Comparison of ENCODE assay signal across 1 cellular context in the genomic region with DNA sequence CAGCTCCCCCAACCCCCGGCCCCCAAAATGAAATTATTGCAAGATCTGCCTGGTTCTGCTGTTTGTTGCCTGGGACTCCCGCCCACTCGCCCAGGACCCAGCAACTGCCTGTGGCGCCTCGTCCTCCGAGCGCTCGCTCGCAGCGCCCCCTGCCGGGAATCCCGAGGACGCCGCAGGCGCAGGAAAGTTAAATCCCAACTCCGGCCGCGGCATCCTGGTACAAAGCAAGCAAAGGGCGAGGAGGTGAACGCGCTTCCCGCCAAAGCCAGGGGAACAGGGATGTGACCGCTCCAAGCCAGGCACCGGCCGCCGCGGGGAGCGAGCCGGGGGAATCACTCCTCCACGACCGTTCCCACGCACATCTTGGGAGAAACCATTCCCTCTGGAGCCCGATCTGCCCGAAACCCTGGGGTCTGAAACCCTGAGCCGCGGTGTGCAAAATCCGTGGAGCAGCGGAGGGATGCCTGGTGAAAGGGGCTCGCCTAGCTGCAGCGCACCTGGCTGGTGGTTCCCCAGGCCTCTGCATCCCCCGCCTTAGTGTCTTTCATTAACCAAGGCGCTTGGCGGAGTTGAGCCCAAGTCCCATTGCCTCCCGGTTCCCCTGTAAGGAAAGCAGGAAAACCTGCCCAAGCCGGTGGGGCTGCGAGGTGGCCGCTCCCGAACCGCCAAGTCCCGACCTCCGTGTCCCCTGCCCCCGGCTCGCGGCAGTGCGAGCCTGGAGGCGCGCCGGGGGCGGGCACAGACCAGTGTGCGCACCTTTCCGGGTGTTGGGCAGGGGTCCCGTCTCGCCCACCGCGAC.
TF ChIP-seq lines count a peak whose summit lies in the region.

No MANE protein-coding gene starts in this region.

TF ChIP-seq in WTC11, 78 proteins besides CTCF, POLR2A, EP300 and RAD21 (continued from another document):
- TF ChIP-seq TEAD1 (CRISPR knock-in tag; IDR thresholded peaks at IDR 0.05) (no peak), RORB (CRISPR knock-in tag; IDR thresholded peaks at IDR 0.05) (no peak), ETV6 (CRISPR knock-in tag; IDR thresholded peaks at IDR 0.05) (0 out of 2 replicates have a peak, but pooled peaks have one; percentile 49), EMX1 (CRISPR knock-in tag; IDR thresholded peaks at IDR 0.05) (no peak), FOXJ3 (CRISPR knock-in tag; IDR thresholded peaks at IDR 0.05; ENCODE audit: borderline replicate concordance) (no peak), PRRX2 (CRISPR knock-in tag; IDR thresholded peaks at IDR 0.05) (no peak), KAT7 (CRISPR knock-in tag; IDR thresholded peaks at IDR 0.05; ENCODE audit: borderline replicate concordance) (no peak), SMAD4 (CRISPR knock-in tag; IDR thresholded peaks at IDR 0.05) (no peak), IRF1 (CRISPR knock-in tag; IDR thresholded peaks at IDR 0.05) (no peak; the same call in 1 of the 2 replicates), CREM (CRISPR knock-in tag; IDR thresholded peaks at IDR 0.05) (no peak; the same call in 1 of the 2 replicates), TP53 (CRISPR knock-in tag; IDR thresholded peaks at IDR 0.05) (no peak)
- TF ChIP-seq, protein P1, sequence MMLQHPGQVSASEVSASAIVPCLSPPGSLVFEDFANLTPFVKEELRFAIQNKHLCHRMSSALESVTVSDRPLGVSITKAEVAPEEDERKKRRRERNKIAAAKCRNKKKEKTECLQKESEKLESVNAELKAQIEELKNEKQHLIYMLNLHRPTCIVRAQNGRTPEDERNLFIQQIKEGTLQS (CRISPR knock-in tag; conservative IDR thresholded peaks at IDR 0.05): no peak
- TF ChIP-seq, protein P2, sequence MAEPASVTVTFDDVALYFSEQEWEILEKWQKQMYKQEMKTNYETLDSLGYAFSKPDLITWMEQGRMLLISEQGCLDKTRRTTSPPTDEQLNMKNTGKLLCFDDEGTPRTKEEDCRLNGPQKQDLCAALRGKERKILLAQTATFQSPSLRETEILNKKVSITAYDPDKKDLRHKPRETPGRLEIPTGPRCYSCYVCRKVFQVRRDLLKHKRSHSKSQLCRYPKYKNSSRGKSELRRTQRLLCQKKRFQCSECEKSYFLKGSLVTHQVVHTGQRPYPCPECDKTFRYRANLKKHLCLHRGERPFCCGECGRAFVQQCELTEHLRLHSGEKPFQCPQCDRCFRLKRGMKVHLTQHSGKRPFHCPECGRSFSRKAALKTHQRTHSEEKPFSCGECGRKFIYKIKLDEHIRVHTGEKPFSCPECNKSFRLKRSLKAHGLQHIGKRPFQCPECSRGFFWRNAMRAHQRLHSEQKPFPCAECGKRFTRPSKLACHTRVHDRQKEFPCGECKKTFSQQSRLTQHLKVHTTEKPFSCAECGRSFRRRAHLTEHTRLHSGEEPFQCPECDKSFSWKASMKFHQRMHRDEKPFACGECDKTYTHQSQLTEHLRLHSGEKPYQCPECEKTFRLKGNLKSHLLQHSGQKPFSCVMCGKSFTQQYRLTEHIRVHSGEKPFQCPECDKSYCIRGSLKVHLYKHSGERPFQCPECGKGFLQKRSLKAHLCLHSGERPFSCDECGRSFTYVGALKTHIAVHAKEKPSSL (CRISPR knock-in tag; conservative IDR thresholded peaks at IDR 0.05): no peak
